In the genomic region with DNA sequence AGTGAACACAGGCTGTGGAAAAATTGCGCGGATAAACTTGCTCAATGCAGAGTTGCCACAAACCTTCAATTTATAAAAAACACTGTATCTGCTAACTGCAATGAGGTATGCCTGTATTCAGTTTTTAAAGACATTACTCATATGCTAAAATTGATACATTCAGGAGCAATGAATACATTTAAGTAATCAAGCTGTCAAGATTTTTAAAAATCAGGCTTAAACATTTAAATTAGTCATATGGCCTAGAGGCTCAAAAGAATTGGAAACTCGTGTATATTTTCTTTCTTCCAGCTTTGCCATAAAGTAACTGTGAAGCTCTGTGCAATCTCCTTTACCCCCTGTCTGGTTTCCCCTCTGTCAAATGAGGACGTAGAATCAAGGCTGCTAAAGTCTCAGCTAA, we compare ENCODE assay signal across 15 cellular contexts. TPM values are rescaled to one million over a fixed set of nuclear protein-coding genes. Genes with fewer than 3 reads are reported as not detected.
A peak's percentile ranks its signal among the peaks of the same experiment; 100 is the strongest.
DNase-seq lines count a peak whose midpoint lies in the region; ATAC-seq, FAIRE-seq and TF ChIP-seq lines count a peak whose summit lies in the region.
"Had no signal": no experiment of that assay in that cellular context is flagged by ENCODE, and none has a peak within 500 bp of the region (broad histone marks: within the 10 kb centered on the region; RNA-seq: fewer than 3 reads in every experiment).

No MANE protein-coding gene starts in this region.

- TF ChIP-seq POLR2A in adrenal gland (IDR thresholded peaks at IDR 0.05) = no peak

- H3K4me3 ChIP-seq in adrenal gland (no peak overlapping the region), small intestine (ENCODE audit: low read depth in 1 of 2, low read length in 2 of 2) (no peak overlapping the region)
- H3K4me3 ChIP-seq: gastrocnemius medialis had no signal

- H3K4me1 ChIP-seq in adrenal gland (replicated peaks in 1 of 2) = peaks cover 5 to 40% of the 10 kb centered on the region in 2 donors
- peaks cover 0 to 8% of the 10 kb centered on the region in 2 donors for H3K4me1 ChIP-seq in small intestine (ENCODE audit: control insufficient read depth in 2 of 2, insufficient read depth in 1 of 2, low read depth in 1 of 2, low read length in 1 of 2)

- TF ChIP-seq CTCF in adrenal gland (IDR thresholded peaks at IDR 0.05) = no peak

- peak overlapping the region; percentile 94 for H3K4me3 Mint-ChIP-seq in stimulated activated naive CD8-positive, alpha-beta T cell treated with anti-CD3 and anti-CD28 coated beads, Interleukin-15, Interleukin-2, amounts not matched to agents 100 ng/mL and 50 ng/mL, for 24 hours
- peak overlapping the region; percentile 68 for H3K4me3 Mint-ChIP-seq in activated CD4-positive, alpha-beta memory T cell treated with anti-CD3 and anti-CD28 coated beads for 36 hours

- no peak overlapping the region for H3K27ac ChIP-seq in adrenal gland
- no peak overlapping the region for H3K27ac ChIP-seq in small intestine (ENCODE audit: low read depth in 1 of 2, low read length in 1 of 2)
- H3K27ac ChIP-seq: gastrocnemius medialis, HL-60 had no signal

- no peak for ATAC-seq in stimulated activated naive CD8-positive, alpha-beta T cell treated with anti-CD3 and anti-CD28 coated beads, Interleukin-15, Interleukin-2, amounts not matched to agents 100 U/mL and 50 U/mL, for 24 hours
- ATAC-seq: gastrocnemius medialis had no signal

- 79 to 87% (median 82%) methylated on average over 4 of the region's 4 CpGs for WGBS in adrenal gland, 4 donors
- 77 to 87% (median 80%) methylated on average over 4 of the region's 4 CpGs for WGBS in small intestine, 3 donors

- CTCF ChIA-PET in activated CD4-positive, alpha-beta memory T cell treated with anti-CD3 and anti-CD28 coated beads for 36 hours (lab: Charles Lee) = interaction anchor here (2.0 to 2.4 kb wide), 2 partner anchors 8 to 186 kb away, joined by 6 to 7 read pairs; no protein-coding TSS in a partner anchor

- intact Hi-C loops in activated CD4-positive, alpha-beta memory T cell treated with anti-CD3 and anti-CD28 coated beads for 36 hours (cut with micrococcal nuclease) = loop anchor here (2.0 kb wide), 1 partner anchor 62 kb away; no protein-coding TSS in a partner anchor
- intact Hi-C loops in adrenal gland (cut with DNase I) = no loop called here

- no peaks in the 10 kb centered on the region for H3K27me3 Mint-ChIP-seq in stimulated activated naive CD8-positive, alpha-beta T cell treated with anti-CD3 and anti-CD28 coated beads, Interleukin-15, Interleukin-2, amounts not matched to agents 100 ng/mL and 50 ng/mL, for 24 hours
- H3K27me3 Mint-ChIP-seq in activated CD4-positive, alpha-beta memory T cell treated with anti-CD3 and anti-CD28 coated beads for 36 hours = no peaks in the 10 kb centered on the region

- no peaks in the 10 kb centered on the region for H3K9me3 Mint-ChIP-seq in stimulated activated naive CD8-positive, alpha-beta T cell treated with anti-CD3 and anti-CD28 coated beads, Interleukin-15, Interleukin-2, amounts not matched to agents 100 ng/mL and 50 ng/mL, for 24 hours
- H3K9me3 Mint-ChIP-seq in activated CD4-positive, alpha-beta memory T cell treated with anti-CD3 and anti-CD28 coated beads for 36 hours = no peaks in the 10 kb centered on the region

- FAIRE-seq in small intestine (lab: Jason Lieb, UNC) = no peak

- POLR2A ChIA-PET in activated CD4-positive, alpha-beta memory T cell treated with anti-CD3 and anti-CD28 coated beads for 36 hours (lab: Charles Lee) = interaction anchor here (1.1 to 1.6 kb wide), 4 partner anchors 13 to 175 kb away, joined by 3 to 5 read pairs (median 3); no protein-coding TSS in a partner anchor

- H3K9me3 ChIP-seq in adrenal gland (replicated peaks in 1 of 3) (no peaks in the 10 kb centered on the region), small intestine (ENCODE audit: control insufficient read depth, low read depth) (no peaks in the 10 kb centered on the region)
- H3K9me3 ChIP-seq: gastrocnemius medialis had no signal

- H3K27me3 ChIP-seq in adrenal gland = no peaks in the 10 kb centered on the region
- no peaks in the 10 kb centered on the region for H3K27me3 ChIP-seq in small intestine (ENCODE audit: control insufficient read depth in 2 of 2, insufficient read depth in 2 of 2, low read length in 2 of 2)
- H3K27me3 ChIP-seq: gastrocnemius medialis had no signal

- H3K36me3 ChIP-seq in adrenal gland (replicated peaks in 1 of 2) (peaks cover 0 to under 1% of the 10 kb centered on the region in 2 donors), small intestine (ENCODE audit: control insufficient read depth in 2 of 2, insufficient read depth in 2 of 2, low read length in 2 of 2) (peaks cover 3 to 5% of the 10 kb centered on the region in 2 donors)

- DNase-seq in stimulated activated naive CD8-positive, alpha-beta T cell treated with anti-CD3 and anti-CD28 coated beads, Interleukin-15, Interleukin-2, amounts not matched to agents 100 U/mL and 50 U/mL, for 24 hours = no peak
- DNase-seq in activated CD4-positive, alpha-beta memory T cell treated with anti-CD3 and anti-CD28 coated beads for 36 hours = no peak
- DNase-seq in fibroblast of peridontal ligament (ENCODE audit: extremely low read depth) = peak; percentile 28
- no peak for DNase-seq in dermis blood vessel endothelial cell
- DNase-seq in NCI-H510A (lab: John Stamatoyannopoulos, UW) = no peak
- no peak for DNase-seq in adrenal gland
- DNase-seq in small intestine = no peak
- DNase-seq: caudate nucleus, DMS 273 treated with DMSO at 0.1 percent for 48 hours, gastrocnemius medialis, KG1, SHP77 treated with DMSO at 0.1 percent for 48 hours, substantia nigra had no signal

- peaks cover 67% of the 10 kb centered on the region for H3K4me1 Mint-ChIP-seq in stimulated activated naive CD8-positive, alpha-beta T cell treated with anti-CD3 and anti-CD28 coated beads, Interleukin-15, Interleukin-2, amounts not matched to agents 100 ng/mL and 50 ng/mL, for 24 hours (ENCODE audit: low read depth)
- peaks cover 60% of the 10 kb centered on the region for H3K4me1 Mint-ChIP-seq in activated CD4-positive, alpha-beta memory T cell treated with anti-CD3 and anti-CD28 coated beads for 36 hours (ENCODE audit: low read depth)

- peaks cover 25% of the 10 kb centered on the region for H3K36me3 Mint-ChIP-seq in stimulated activated naive CD8-positive, alpha-beta T cell treated with anti-CD3 and anti-CD28 coated beads, Interleukin-15, Interleukin-2, amounts not matched to agents 100 ng/mL and 50 ng/mL, for 24 hours (ENCODE audit: low read depth)
- peaks cover 15% of the 10 kb centered on the region for H3K36me3 Mint-ChIP-seq in activated CD4-positive, alpha-beta memory T cell treated with anti-CD3 and anti-CD28 coated beads for 36 hours

- H3K27ac Mint-ChIP-seq in stimulated activated naive CD8-positive, alpha-beta T cell treated with anti-CD3 and anti-CD28 coated beads, Interleukin-15, Interleukin-2, amounts not matched to agents 100 ng/mL and 50 ng/mL, for 24 hours = peak overlapping the region; percentile 90
- H3K27ac Mint-ChIP-seq in activated CD4-positive, alpha-beta memory T cell treated with anti-CD3 and anti-CD28 coated beads for 36 hours = peak overlapping the region; percentile 93

RNA-seq across cellular contexts. Expression of gene SYNRG, which starts 4.1 kb away (rescaled TPM):
- total RNA-seq in activated CD4-positive, alpha-beta memory T cell treated with anti-CD3 and anti-CD28 coated beads for 36 hours = 10 to 100 TPM; 44.4 to 45.2 TPM
- total RNA-seq in dermis blood vessel endothelial cell = 16.8 and 23.7 TPM in 2 replicates
- 10 to 100 TPM; 21.7 to 45.7 (median 32.6) TPM for total RNA-seq in adrenal gland
- polyA plus RNA-seq in adrenal gland = 10 to 100 TPM in 2 of 3 donors, 1 to 10 TPM in 1; 8.5 to 36.1 (median 10.7) TPM
- 1 to 10 TPM; 7.6 to 9.7 (median 8.7) TPM for polyA plus RNA-seq in small intestine

RNA-seq across cellular contexts. Expression of gene DDX52, which starts 38.2 kb away (rescaled TPM):
- total RNA-seq in activated CD4-positive, alpha-beta memory T cell treated with anti-CD3 and anti-CD28 coated beads for 36 hours = 10 to 100 TPM; 24.9 to 26.2 TPM
- total RNA-seq in dermis blood vessel endothelial cell (40.0 and 41.0 TPM in 2 replicates), adrenal gland (10 to 100 TPM in 7 of 8 donors, 1 to 10 TPM in 1; 8.4 to 21.6 (median 19.1) TPM)
- polyA plus RNA-seq in adrenal gland (10 to 100 TPM in 2 of 3 donors, 1 to 10 TPM in 1; 7.2 to 24.8 (median 11.3) TPM), small intestine (10 to 100 TPM; 16.8 to 18.1 (median 17.1) TPM)
